In genomic region chr3:120599211-120599610, GRCh38 we compare ENCODE assay signal across 1 cellular context.
TF ChIP-seq lines count a peak whose summit lies in the region.

No MANE protein-coding gene starts in this region.

TF ChIP-seq in IMR-90, 13 proteins besides CTCF, POLR2A, EP300 and RAD21 (continued from another document):
- TF ChIP-seq, protein P1, sequence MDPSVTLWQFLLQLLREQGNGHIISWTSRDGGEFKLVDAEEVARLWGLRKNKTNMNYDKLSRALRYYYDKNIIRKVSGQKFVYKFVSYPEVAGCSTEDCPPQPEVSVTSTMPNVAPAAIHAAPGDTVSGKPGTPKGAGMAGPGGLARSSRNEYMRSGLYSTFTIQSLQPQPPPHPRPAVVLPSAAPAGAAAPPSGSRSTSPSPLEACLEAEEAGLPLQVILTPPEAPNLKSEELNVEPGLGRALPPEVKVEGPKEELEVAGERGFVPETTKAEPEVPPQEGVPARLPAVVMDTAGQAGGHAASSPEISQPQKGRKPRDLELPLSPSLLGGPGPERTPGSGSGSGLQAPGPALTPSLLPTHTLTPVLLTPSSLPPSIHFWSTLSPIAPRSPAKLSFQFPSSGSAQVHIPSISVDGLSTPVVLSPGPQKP (IDR thresholded peaks at IDR 0.05; ENCODE audit: borderline replicate concordance, low read depth, low read length), result no peak
- no peak for TF ChIP-seq BHLHE40 (IDR thresholded peaks at IDR 0.05; ENCODE audit: low read depth, low read length)
- no peak for TF ChIP-seq MXI1 (IDR thresholded peaks at IDR 0.05; ENCODE audit: borderline replicate concordance, low read depth, low read length)
- TF ChIP-seq RFX5 (IDR thresholded peaks at IDR 0.05; ENCODE audit: low read depth, low read length), result no peak
- no peak for TF ChIP-seq FOS (IDR thresholded peaks at IDR 0.05; ENCODE audit: low read depth, low read length)
- no peak for TF ChIP-seq MAZ (IDR thresholded peaks at IDR 0.05; ENCODE audit: borderline replicate concordance, low read depth, low read length)
